Comparison of ENCODE assay signal across 8 cellular contexts in genomic region chr9:113593682-113594281, GRCh38.
DNase-seq lines count a peak whose midpoint lies in the region; ATAC-seq and TF ChIP-seq lines count a peak whose summit lies in the region.

No MANE protein-coding gene starts in this region.

- H3K27me3 ChIP-seq in Peyer's patch, result no peaks in the 10 kb centered on the region

- peak overlapping the region; percentile 92 for H3K27ac Mint-ChIP-seq in stimulated activated naive B cell treated with anti-CD40 and anti-IgM and Interleukin-4, amounts not matched to agents 10 μg/mL and 1 μg/mL and 100 μg/mL, for 72 hours

- H3K9me3 ChIP-seq in Peyer's patch, result no peaks in the 10 kb centered on the region

- DNase-seq in SIG-M5 treated with dmso at 0.1 percent for 504 hours (lab: John Stamatoyannopoulos, UW; ENCODE audit: unreplicated experiment), result peak; percentile 59
- DNase-seq in SIG-M5 (lab: John Stamatoyannopoulos, UW), result no peak
- DNase-seq in Peyer's patch, result peak; percentile 36 to 77 (median 58)
- peak; percentile 94 to 99 for DNase-seq in dermis microvascular lymphatic vessel endothelial cell (ENCODE audit: low read depth in 2 of 2)
- peak; percentile 55 to 86 for DNase-seq in left colon
- peak; percentile 69 for DNase-seq in stimulated activated naive B cell treated with anti-CD40 and anti-IgM and Interleukin-4, amounts not matched to agents 10 μg/mL and 1 μg/mL and 100 μg/mL, for 72 hours
- no peak for DNase-seq in DMS79 treated with DMSO at 0.1 percent for 48 hours (lab: John Stamatoyannopoulos, UW)

- peaks cover 0 to 57% (median 0%) of the 10 kb centered on the region in 3 donors for H3K36me3 ChIP-seq in Peyer's patch

- H3K4me1 ChIP-seq in Peyer's patch, result peaks cover 0 to 14% (median 0%) of the 10 kb centered on the region in 4 donors

- intact Hi-C loops in left colon (cut with DNase I, micrococcal nuclease), result loop anchor here (2.0 to 5.0 kb wide), 2 partner anchors 61 to 64 kb away; no protein-coding TSS in a partner anchor

- peak; percentile 53 for ATAC-seq in HG02884 (IDR thresholded peaks at IDR 0.05; ENCODE audit: unreplicated experiment)
- peak; percentile 38 for ATAC-seq in left colon
- peak; percentile 87 to 88 for ATAC-seq in stimulated activated naive B cell treated with anti-CD40 and anti-IgM and Interleukin-4, amounts not matched to agents 10 μg/mL and 1 μg/mL and 100 μg/mL, for 72 hours (replicated peaks)

- peak overlapping the region in 3 of 4 donors; percentile 30 to 50 (median 42) for H3K4me3 ChIP-seq in Peyer's patch

- peaks cover 44 to 96% of the 10 kb centered on the region in 2 donors for H3K4me1 Mint-ChIP-seq in stimulated activated naive B cell treated with anti-CD40 and anti-IgM and Interleukin-4, amounts not matched to agents 10 μg/mL and 1 μg/mL and 100 μg/mL, for 72 hours

- peak overlapping the region in 3 of 4 donors; percentile 55 to 71 (median 67) for H3K27ac ChIP-seq in Peyer's patch

- H3K27me3 Mint-ChIP-seq in stimulated activated naive B cell treated with anti-CD40 and anti-IgM and Interleukin-4, amounts not matched to agents 10 μg/mL and 1 μg/mL and 100 μg/mL, for 72 hours, result no peaks in the 10 kb centered on the region

- peak overlapping the region; percentile 90 to 93 for H3K4me3 Mint-ChIP-seq in stimulated activated naive B cell treated with anti-CD40 and anti-IgM and Interleukin-4, amounts not matched to agents 10 μg/mL and 1 μg/mL and 100 μg/mL, for 72 hours

- TF ChIP-seq CTCF in Peyer's patch (IDR thresholded peaks at IDR 0.05), result no peak

- peak in 1 of 2 donors; percentile 11 for TF ChIP-seq POLR2A in Peyer's patch (IDR thresholded peaks at IDR 0.05)

- H3K9me3 Mint-ChIP-seq in stimulated activated naive B cell treated with anti-CD40 and anti-IgM and Interleukin-4, amounts not matched to agents 10 μg/mL and 1 μg/mL and 100 μg/mL, for 72 hours, result no peaks in the 10 kb centered on the region

- peaks cover 40 to 52% of the 10 kb centered on the region in 2 donors for H3K36me3 Mint-ChIP-seq in stimulated activated naive B cell treated with anti-CD40 and anti-IgM and Interleukin-4, amounts not matched to agents 10 μg/mL and 1 μg/mL and 100 μg/mL, for 72 hours

Comparison
In these comparisons a context has a peak if more than half of its experiments do, and no peak if none do; other contexts are left out.
1. DNase-seq: peak in SIG-M5 treated with dmso at 0.1 percent for 504 hours (single experiment), Peyer's patch (3 of 3), dermis microvascular lymphatic vessel endothelial cell (2 of 2), left colon (2 of 2) and stimulated activated naive B cell treated with anti-CD40 and anti-IgM and Interleukin-4, amounts not matched to agents 10 μg/mL and 1 μg/mL and 100 μg/mL, for 72 hours (single experiment); none in SIG-M5 (single experiment) and DMS79 treated with DMSO at 0.1 percent for 48 hours (single experiment).
2. Peak in every context shown above with its lines, with median percentiles within 50 percentile points of each other: ATAC-seq.